18 cellular contexts compared by ENCODE assay signal in genomic region chr10:35012781-35013180, GRCh38.
"Had no signal": no experiment of that assay in that cellular context is flagged by ENCODE, and none has a peak within 500 bp of the region (broad histone marks: within the 10 kb centered on the region; RNA-seq: fewer than 3 reads in every experiment).

No MANE protein-coding gene starts in this region.

- FAIRE-seq: colon, TTC549 had no signal

- H3K4me3 ChIP-seq: adrenal gland, hepatocyte, SK-N-MC, testis, upper lobe of right lung had no signal

- H3K4me3 Mint-ChIP-seq: activated CD8-positive, alpha-beta memory T cell treated with anti-CD3 and anti-CD28 coated beads, Interleukin-2, amount 10 ng/mL, durations not matched to agents 7 days and 5 days; stimulated activated naive CD8-positive, alpha-beta T cell treated with anti-CD3 and anti-CD28 coated beads, Interleukin-15, amount 100 ng/mL, for 72 hours had no signal

- H3K9me3 ChIP-seq: adrenal gland, testis, upper lobe of right lung had no signal

- H3K27ac Mint-ChIP-seq: activated CD8-positive, alpha-beta memory T cell treated with anti-CD3 and anti-CD28 coated beads, Interleukin-2, amount 10 ng/mL, durations not matched to agents 7 days and 5 days had no signal

- H3K27me3 Mint-ChIP-seq: activated CD8-positive, alpha-beta memory T cell treated with anti-CD3 and anti-CD28 coated beads, Interleukin-2, amount 10 ng/mL, durations not matched to agents 7 days and 5 days; stimulated activated naive CD8-positive, alpha-beta T cell treated with anti-CD3 and anti-CD28 coated beads, Interleukin-15, amount 100 ng/mL, for 72 hours had no signal

- H2AFZ ChIP-seq: hepatocyte had no signal

- H3K4me1 ChIP-seq: adrenal gland, testis, upper lobe of right lung had no signal

- H3K4me1 Mint-ChIP-seq: activated CD8-positive, alpha-beta memory T cell treated with anti-CD3 and anti-CD28 coated beads, Interleukin-2, amount 10 ng/mL, durations not matched to agents 7 days and 5 days; stimulated activated naive CD8-positive, alpha-beta T cell treated with anti-CD3 and anti-CD28 coated beads, Interleukin-15, amount 100 ng/mL, for 72 hours had no signal

- ATAC-seq: activated CD8-positive, alpha-beta memory T cell treated with anti-CD3 and anti-CD28 coated beads, Interleukin-2, amount 10 ng/mL, durations not matched to agents 7 days and 5 days; left ventricle myocardium superior; stimulated activated naive CD8-positive, alpha-beta T cell treated with anti-CD3 and anti-CD28 coated beads, Interleukin-15, amount 100 ng/mL, for 72 hours; upper lobe of right lung had no signal

- H3K27me3 ChIP-seq: adrenal gland, hepatocyte, testis, upper lobe of right lung had no signal

- H3K4me2 ChIP-seq: hepatocyte had no signal

- DNase-seq: activated CD4-positive, alpha-beta T cell treated with anti-CD3 and anti-CD28 coated beads, Interleukin-2, amount 50 U/mL, for 48 hours; activated CD4-positive, CD25-positive, alpha-beta regulatory T cell; activated CD8-positive, alpha-beta memory T cell treated with anti-CD3 and anti-CD28 coated beads, Interleukin-2, amount 10 ng/mL, durations not matched to agents 7 days and 5 days; activated gamma-delta T cell treated with Interleukin-2 at 50 U/mL for 16 hours; activated T-cell treated with anti-CD3 and anti-CD28 coated beads, Interleukin-2, amount 50 U/mL, for 48 hours; adrenal gland; islet precursor cell; left ventricle myocardium superior; retina; stimulated activated CD4-positive, alpha-beta T cell treated with anti-CD3 and anti-CD28 coated beads, Interleukin-15, amount 100 ng/mL, for 24 hours; stimulated activated CD4-positive, alpha-beta T cell treated with anti-CD3 and anti-CD28 coated beads, Interleukin-4, amount 100 ng/mL, for 24 hours; stimulated activated naive CD8-positive, alpha-beta T cell treated with anti-CD3 and anti-CD28 coated beads, Interleukin-15, amount 100 ng/mL, for 72 hours; testis; upper lobe of right lung had no signal

- H3K27ac ChIP-seq: adrenal gland, hepatocyte, SK-N-MC, testis, upper lobe of right lung had no signal

- H3K9me3 Mint-ChIP-seq: stimulated activated naive CD8-positive, alpha-beta T cell treated with anti-CD3 and anti-CD28 coated beads, Interleukin-15, amount 100 ng/mL, for 72 hours had no signal

- H3K79me2 ChIP-seq: hepatocyte had no signal
